ENCODE assay signal across 8 cellular contexts in genomic region chr7:106285801-106286492, GRCh38. TPM values are rescaled to one million over a fixed set of nuclear protein-coding genes. Genes with fewer than 3 reads are reported as not detected.
DNase-seq lines count a peak whose midpoint lies in the region; ATAC-seq and TF ChIP-seq lines count a peak whose summit lies in the region.

No MANE protein-coding gene starts in this region.

- no CpG with 5 or more reads among the region's 16 CpGs for WGBS in H9 (ENCODE audit: extremely low coverage, insufficient read length, low lambda C conversion rate)

- H3K56ac ChIP-seq in H9 (ENCODE audit: insufficient read length, low read depth, low read length) = peak overlapping the region; percentile 75

- H3K18ac ChIP-seq in H9 (ENCODE audit: insufficient read length, low read depth, low read length) = peak overlapping the region; percentile 88

- peaks cover 24% of the 10 kb centered on the region in 2 experiments for H3K4me1 Mint-ChIP-seq in H9
- peaks cover 28 to 29% of the 10 kb centered on the region in 2 donors for H3K4me1 Mint-ChIP-seq in natural killer cell treated with Interleukin-12 subunit alpha and Interleukin-12 subunit beta and Interleukin-15 and Interleukin-18, amount 100 ng/mL, for 72 hours (ENCODE audit: low read depth in 2 of 2)

- H3K27me3 Mint-ChIP-seq in H9 (ENCODE audit: low read depth) = no peaks in the 10 kb centered on the region
- peaks cover 0 to 5% of the 10 kb centered on the region in 2 donors for H3K27me3 Mint-ChIP-seq in natural killer cell treated with Interleukin-12 subunit alpha and Interleukin-12 subunit beta and Interleukin-15 and Interleukin-18, amount 100 ng/mL, for 72 hours

- H3K27ac Mint-ChIP-seq in H9 = peak overlapping the region; percentile 97 to 99 (median 99)
- H3K27ac Mint-ChIP-seq in natural killer cell treated with Interleukin-12 subunit alpha and Interleukin-12 subunit beta and Interleukin-15 and Interleukin-18, amount 100 ng/mL, for 72 hours = peak overlapping the region; percentile 90 to 93

- H2AK5ac ChIP-seq in H9 (ENCODE audit: insufficient read length, low read length) = no peak overlapping the region

- H3K4me2 ChIP-seq in H9 (ENCODE audit: insufficient read depth, insufficient read length, low read length) = peak overlapping the region; percentile 91

- H3K36me3 Mint-ChIP-seq in H9 (ENCODE audit: insufficient read depth in 1 of 3, low read depth in 3 of 3) = peaks cover 0 to 3% (median 0%) of the 10 kb centered on the region in 3 experiments; a peak in 2 of 7 replicates
- peaks cover 17% of the 10 kb centered on the region for H3K36me3 Mint-ChIP-seq in natural killer cell treated with Interleukin-12 subunit alpha and Interleukin-12 subunit beta and Interleukin-15 and Interleukin-18, amount 100 ng/mL, for 72 hours

- H4K91ac ChIP-seq in H9 (ENCODE audit: insufficient read length, low read depth, low read length) = no peak overlapping the region

- CTCF ChIA-PET in RWPE1 (lab: Yijun Ruan, JAX) = interaction anchor here (1.1 kb wide), 1 partner anchor 176 kb away, joined by 3 read pairs; no protein-coding TSS in a partner anchor

- intact Hi-C loops in dorsolateral prefrontal cortex (cut with DNase I) = loop anchor here (2.0 to 10.0 kb wide), 8 partner anchors 109 to 231 kb away; partner anchors contain the start of gene SYPL1 (in 2 of the 2)

- peak overlapping the region; percentile 91; the same call in 1 of the 2 replicates for H3K14ac ChIP-seq in H9 (ENCODE audit: insufficient read depth, low read length)

- TF ChIP-seq CTCF in GM10266 (IDR thresholded peaks at IDR 0.05; ENCODE audit: control insufficient read depth, insufficient read depth, low read depth, missing control alignments) (no peak), H9 (conservative IDR thresholded peaks at IDR 0.05) (no peak), RWPE1 (conservative IDR thresholded peaks at IDR 0.05; ENCODE audit: low read depth) (no peak), dorsolateral prefrontal cortex (IDR thresholded peaks at IDR 0.05 in 54 of 56, conservative IDR thresholded peaks at IDR 0.05 in 2 of 56; ENCODE audit: low read depth in 1 of 56, partially characterized antibody in 56 of 56) (no peak), omental fat pad (IDR thresholded peaks at IDR 0.05) (no peak)

- no peak overlapping the region for H2BK20ac ChIP-seq in H9 (ENCODE audit: low read depth, low read length, poor library complexity, severe bottlenecking)

- peak overlapping the region; percentile 63 to 98 (median 86) for H3K4me3 ChIP-seq in dorsolateral prefrontal cortex

- peak overlapping the region; percentile 81 for H3K9ac ChIP-seq in H9 (ENCODE audit: extremely low read depth, insufficient read length, low read length)

- H2BK15ac ChIP-seq in H9 (ENCODE audit: low read depth, low read length) = no peak overlapping the region

- no peak overlapping the region for H3T11ph ChIP-seq in H9 (ENCODE audit: low read length)

- H3K79me1 ChIP-seq in H9 (ENCODE audit: insufficient read depth, low read depth, low read length, poor library complexity, severe bottlenecking) = no peaks in the 10 kb centered on the region

- H3K27ac ChIP-seq in H9 (ENCODE audit: insufficient read length, low read depth, low read length) (peak overlapping the region; percentile 92), RWPE1 (peak overlapping the region; percentile 97), dorsolateral prefrontal cortex (peak overlapping the region; percentile 80 to 98 (median 94))

- H3K4me1 ChIP-seq in H9 (ENCODE audit: insufficient read depth, low read length) = no peaks in the 10 kb centered on the region; the same call in 1 of the 2 replicates

- H4K20me1 ChIP-seq in H9 (ENCODE audit: control insufficient read depth, insufficient read depth, insufficient read length) = no peaks in the 10 kb centered on the region

- POLR2A ChIA-PET in RWPE1 (lab: Yijun Ruan, JAX; ENCODE audit: low non-redundant PET) = interaction anchor here (1.9 kb wide), 1 partner anchor 176 kb away, joined by 7 read pairs; no protein-coding TSS in a partner anchor

- peak; percentile 69 for DNase-seq in GM10266 (ENCODE audit: extremely low spot score)
- no peak for DNase-seq in H9
- DNase-seq in RWPE1 (ENCODE audit: low spot score) = no peak
- peak in 2 of 10 donors; percentile 15 to 25 for DNase-seq in dorsolateral prefrontal cortex
- DNase-seq in natural killer cell treated with Interleukin-12 subunit alpha and Interleukin-12 subunit beta and Interleukin-15 and Interleukin-18, amount 100 ng/mL, for 72 hours (ENCODE audit: low spot score) = no peak
- DNase-seq in omental fat pad (ENCODE audit: low spot score) = no peak
- no peak for DNase-seq in Kasumi-1 (lab: John Stamatoyannopoulos, UW)
- no peak for DNase-seq in SIG-M5 treated with dmso at 0.1 percent for 504 hours (lab: John Stamatoyannopoulos, UW; ENCODE audit: unreplicated experiment)

- peak overlapping the region; percentile 71 for H4K8ac ChIP-seq in H9 (replicated peaks; ENCODE audit: insufficient read length, low read depth, low read length)

- H4K5ac ChIP-seq in H9 (ENCODE audit: insufficient read length, low read depth, low read length) = peak overlapping the region; percentile 19

- H3K23ac ChIP-seq in H9 (ENCODE audit: insufficient read length, low read depth, low read length) = no peak overlapping the region

- H3K23me2 ChIP-seq in H9 (ENCODE audit: insufficient read length, low read depth, low read length, poor library complexity, severe bottlenecking) = peaks cover 7% of the 10 kb centered on the region

- no peak overlapping the region for H2BK120ac ChIP-seq in H9 (ENCODE audit: low read depth, low read length, poor library complexity, severe bottlenecking)

- peak overlapping the region; percentile 85 to 95 for H3K4me3 Mint-ChIP-seq in H9
- peak overlapping the region; percentile 71 for H3K4me3 Mint-ChIP-seq in natural killer cell treated with Interleukin-12 subunit alpha and Interleukin-12 subunit beta and Interleukin-15 and Interleukin-18, amount 100 ng/mL, for 72 hours

- no peak overlapping the region for H3K4ac ChIP-seq in H9 (ENCODE audit: low read depth, low read length)

- no peaks in the 10 kb centered on the region for H3K9me3 Mint-ChIP-seq in H9
- H3K9me3 Mint-ChIP-seq in natural killer cell treated with Interleukin-12 subunit alpha and Interleukin-12 subunit beta and Interleukin-15 and Interleukin-18, amount 100 ng/mL, for 72 hours = no peaks in the 10 kb centered on the region

- H3K27me3 ChIP-seq in H9 (ENCODE audit: insufficient read depth, low read length) (no peaks in the 10 kb centered on the region), dorsolateral prefrontal cortex (no peaks in the 10 kb centered on the region)

- H3K9me3 ChIP-seq in H9 (ENCODE audit: control insufficient read depth, low read depth, low read length) = no peaks in the 10 kb centered on the region

- no peak overlapping the region for H2AFZ ChIP-seq in H9 (ENCODE audit: low read length)

- peak overlapping the region; percentile 27 for H2BK5ac ChIP-seq in H9 (ENCODE audit: insufficient read length, low read length)

- no peak overlapping the region for H2BK12ac ChIP-seq in H9 (ENCODE audit: insufficient read length, low read depth, low read length)

- peak; percentile 11 to 29 for ATAC-seq in natural killer cell treated with Interleukin-12 subunit alpha and Interleukin-12 subunit beta and Interleukin-15 and Interleukin-18, amount 100 ng/mL, for 72 hours
- no peak for ATAC-seq in omental fat pad (ENCODE audit: low FRiP score)

- H3K79me2 ChIP-seq in H9 (ENCODE audit: insufficient read depth, low read length) = peaks cover 13% of the 10 kb centered on the region

RNA-seq across cellular contexts. Expression of gene NAMPT, which starts 1.2 kb away (rescaled TPM):
- total RNA-seq in H9 (2021) = 77.3 and 83.5 TPM in 2 replicates
- 100 to 1,000 TPM in 17 of 120 experiments, 10 to 100 TPM in 103; 24.2 to 256 (median 58.4) TPM for total RNA-seq in dorsolateral prefrontal cortex
- 100 to 1,000 TPM; 283 to 446 TPM for total RNA-seq in natural killer cell treated with Interleukin-12 subunit alpha and Interleukin-12 subunit beta and Interleukin-15 and Interleukin-18, amount 100 ng/mL, for 72 hours
- 1,000 to 10,000 TPM in 2 of 4 donors, 100 to 1,000 TPM in 2; 636 to 2,401 (median 1,222) TPM for total RNA-seq in omental fat pad
